Comparison of ENCODE assay signal across 1 cellular context in the genomic region with DNA sequence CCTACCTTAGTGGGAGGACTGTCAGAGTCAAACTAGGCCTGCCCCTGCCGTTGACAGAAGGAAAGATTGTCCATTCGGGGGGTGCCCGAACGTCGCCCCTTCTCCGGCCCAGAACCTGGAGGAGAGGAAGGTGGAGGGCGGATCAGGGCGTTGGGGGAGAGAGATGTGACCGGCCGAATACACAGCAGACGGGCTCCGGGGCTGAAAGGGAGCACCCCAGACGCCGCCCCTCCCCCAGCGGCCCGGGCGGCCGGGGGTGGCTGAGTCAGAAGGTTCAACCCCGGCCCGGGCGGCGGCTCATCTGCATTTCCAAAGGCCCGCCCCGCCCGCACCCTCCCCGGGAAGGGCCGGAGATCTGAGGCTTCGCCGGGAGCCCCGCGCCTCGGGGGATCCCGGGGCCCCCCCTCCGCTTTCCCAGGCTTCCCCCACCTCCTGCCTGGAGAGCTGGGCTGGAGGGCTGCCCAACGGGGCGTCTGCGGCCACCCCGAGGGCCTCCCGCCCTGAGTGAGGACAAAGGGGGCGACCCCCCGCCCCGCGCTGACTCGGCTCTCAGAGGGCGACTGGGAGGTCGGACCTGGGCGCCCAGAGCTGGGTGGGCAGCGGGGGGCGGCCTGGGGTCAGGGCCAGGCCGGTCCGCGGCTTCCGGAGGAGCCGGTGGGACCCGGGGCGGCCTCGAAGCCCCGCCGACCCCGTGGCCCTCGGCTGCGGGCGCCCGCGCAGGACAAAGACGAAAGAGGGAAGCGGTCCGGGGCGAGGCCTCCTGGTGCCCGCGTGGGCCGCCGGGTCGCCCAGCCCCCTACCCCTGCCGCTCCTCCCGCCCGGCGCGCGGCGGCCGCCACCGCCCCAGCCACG.
A peak's percentile ranks its signal among the peaks of the same experiment; 100 is the strongest.
TF ChIP-seq lines count a peak whose summit lies in the region.

No MANE protein-coding gene starts in this region.

TF ChIP-seq in HEK293, 187 proteins besides CTCF, POLR2A, EP300 and RAD21 (continued from another document and continues in another):
- TF ChIP-seq, protein P1, sequence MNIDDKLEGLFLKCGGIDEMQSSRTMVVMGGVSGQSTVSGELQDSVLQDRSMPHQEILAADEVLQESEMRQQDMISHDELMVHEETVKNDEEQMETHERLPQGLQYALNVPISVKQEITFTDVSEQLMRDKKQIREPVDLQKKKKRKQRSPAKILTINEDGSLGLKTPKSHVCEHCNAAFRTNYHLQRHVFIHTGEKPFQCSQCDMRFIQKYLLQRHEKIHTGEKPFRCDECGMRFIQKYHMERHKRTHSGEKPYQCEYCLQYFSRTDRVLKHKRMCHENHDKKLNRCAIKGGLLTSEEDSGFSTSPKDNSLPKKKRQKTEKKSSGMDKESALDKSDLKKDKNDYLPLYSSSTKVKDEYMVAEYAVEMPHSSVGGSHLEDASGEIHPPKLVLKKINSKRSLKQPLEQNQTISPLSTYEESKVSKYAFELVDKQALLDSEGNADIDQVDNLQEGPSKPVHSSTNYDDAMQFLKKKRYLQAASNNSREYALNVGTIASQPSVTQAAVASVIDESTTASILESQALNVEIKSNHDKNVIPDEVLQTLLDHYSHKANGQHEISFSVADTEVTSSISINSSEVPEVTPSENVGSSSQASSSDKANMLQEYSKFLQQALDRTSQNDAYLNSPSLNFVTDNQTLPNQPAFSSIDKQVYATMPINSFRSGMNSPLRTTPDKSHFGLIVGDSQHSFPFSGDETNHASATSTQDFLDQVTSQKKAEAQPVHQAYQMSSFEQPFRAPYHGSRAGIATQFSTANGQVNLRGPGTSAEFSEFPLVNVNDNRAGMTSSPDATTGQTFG (tag by site-specific recombination; IDR thresholded peaks at IDR 0.05; ENCODE audit: borderline replicate concordance): no peak
- TF ChIP-seq ZNF580 (tag by site-specific recombination; IDR thresholded peaks at IDR 0.05) (peak; percentile 77), ZEB2 (tag by site-specific recombination; IDR thresholded peaks at IDR 0.05) (peak; percentile 96), KLF9 (tag by site-specific recombination; IDR thresholded peaks at IDR 0.05; ENCODE audit: low read depth) (peak; percentile 62), ZNF394 (tag by site-specific recombination; IDR thresholded peaks at IDR 0.05; ENCODE audit: borderline replicate concordance) (peak; percentile 61), MZF1 (tag by site-specific recombination; IDR thresholded peaks at IDR 0.05; ENCODE audit: borderline replicate concordance) (no peak), ZBTB26 (tag by site-specific recombination; optimal IDR thresholded peaks at IDR 0.05) (peak; percentile 50), GFI1B (tag by site-specific recombination; IDR thresholded peaks at IDR 0.05) (peak; percentile 21; the same call in 1 of the 2 replicates), ZNF561 (tag by site-specific recombination; IDR thresholded peaks at IDR 0.05; ENCODE audit: borderline replicate concordance) (peak; percentile 88), TRIM28 (IDR thresholded peaks at IDR 0.05; ENCODE audit: borderline replicate concordance, low read length) (no peak), ZNF449 (tag by site-specific recombination; IDR thresholded peaks at IDR 0.05) (peak; percentile 45; the same call in 1 of the 2 replicates), HOXA7 (CRISPR knock-in tag; IDR thresholded peaks at IDR 0.05; ENCODE audit: borderline replicate concordance) (no peak), ZSCAN18 (tag by site-specific recombination; IDR thresholded peaks at IDR 0.05) (no peak), ZBTB20 (tag by site-specific recombination; IDR thresholded peaks at IDR 0.05) (peak; percentile 98), BCL11B (tag by site-specific recombination; IDR thresholded peaks at IDR 0.05; ENCODE audit: low read depth) (peak; percentile 97), ZXDB (tag by site-specific recombination; IDR thresholded peaks at IDR 0.05) (peak; percentile 90), HIC1 (tag by site-specific recombination; IDR thresholded peaks at IDR 0.05) (peak; percentile 78), PRDM2 (tag by site-specific recombination; IDR thresholded peaks at IDR 0.05; ENCODE audit: borderline replicate concordance) (no peak), TCF7L2 (IDR thresholded peaks at IDR 0.05; ENCODE audit: borderline replicate concordance, low read depth, low read length) (peak; percentile 85; the same call in 1 of the 2 replicates), ZNF423 (tag by site-specific recombination; IDR thresholded peaks at IDR 0.05) (peak; percentile 95), KLF7 (tag by site-specific recombination; IDR thresholded peaks at IDR 0.05; ENCODE audit: borderline replicate concordance) (peak; percentile 93)
- TF ChIP-seq, protein P2, sequence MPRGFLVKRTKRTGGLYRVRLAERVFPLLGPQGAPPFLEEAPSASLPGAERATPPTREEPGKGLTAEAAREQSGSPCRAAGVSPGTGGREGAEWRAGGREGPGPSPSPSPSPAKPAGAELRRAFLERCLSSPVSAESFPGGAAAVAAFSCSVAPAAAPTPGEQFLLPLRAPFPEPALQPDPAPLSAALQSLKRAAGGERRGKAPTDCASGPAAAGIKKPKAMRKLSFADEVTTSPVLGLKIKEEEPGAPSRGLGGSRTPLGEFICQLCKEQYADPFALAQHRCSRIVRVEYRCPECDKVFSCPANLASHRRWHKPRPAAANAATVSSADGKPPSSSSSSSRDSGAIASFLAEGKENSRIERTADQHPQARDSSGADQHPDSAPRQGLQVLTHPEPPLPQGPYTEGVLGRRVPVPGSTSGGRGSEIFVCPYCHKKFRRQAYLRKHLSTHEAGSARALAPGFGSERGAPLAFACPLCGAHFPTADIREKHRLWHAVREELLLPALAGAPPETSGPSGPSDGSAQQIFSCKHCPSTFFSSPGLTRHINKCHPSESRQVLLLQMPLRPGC (tag by site-specific recombination; IDR thresholded peaks at IDR 0.05): no peak
- TF ChIP-seq, protein P3, sequence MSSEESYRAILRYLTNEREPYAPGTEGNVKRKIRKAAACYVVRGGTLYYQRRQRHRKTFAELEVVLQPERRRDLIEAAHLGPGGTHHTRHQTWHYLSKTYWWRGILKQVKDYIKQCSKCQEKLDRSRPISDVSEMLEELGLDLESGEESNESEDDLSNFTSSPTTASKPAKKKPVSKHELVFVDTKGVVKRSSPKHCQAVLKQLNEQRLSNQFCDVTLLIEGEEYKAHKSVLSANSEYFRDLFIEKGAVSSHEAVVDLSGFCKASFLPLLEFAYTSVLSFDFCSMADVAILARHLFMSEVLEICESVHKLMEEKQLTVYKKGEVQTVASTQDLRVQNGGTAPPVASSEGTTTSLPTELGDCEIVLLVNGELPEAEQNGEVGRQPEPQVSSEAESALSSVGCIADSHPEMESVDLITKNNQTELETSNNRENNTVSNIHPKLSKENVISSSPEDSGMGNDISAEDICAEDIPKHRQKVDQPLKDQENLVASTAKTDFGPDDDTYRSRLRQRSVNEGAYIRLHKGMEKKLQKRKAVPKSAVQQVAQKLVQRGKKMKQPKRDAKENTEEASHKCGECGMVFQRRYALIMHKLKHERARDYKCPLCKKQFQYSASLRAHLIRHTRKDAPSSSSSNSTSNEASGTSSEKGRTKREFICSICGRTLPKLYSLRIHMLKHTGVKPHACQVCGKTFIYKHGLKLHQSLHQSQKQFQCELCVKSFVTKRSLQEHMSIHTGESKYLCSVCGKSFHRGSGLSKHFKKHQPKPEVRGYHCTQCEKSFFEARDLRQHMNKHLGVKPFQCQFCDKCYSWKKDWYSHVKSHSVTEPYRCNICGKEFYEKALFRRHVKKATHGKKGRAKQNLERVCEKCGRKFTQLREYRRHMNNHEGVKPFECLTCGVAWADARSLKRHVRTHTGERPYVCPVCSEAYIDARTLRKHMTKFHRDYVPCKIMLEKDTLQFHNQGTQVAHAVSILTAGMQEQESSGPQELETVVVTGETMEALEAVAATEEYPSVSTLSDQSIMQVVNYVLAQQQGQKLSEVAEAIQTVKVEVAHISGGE (tag by site-specific recombination; conservative IDR thresholded peaks at IDR 0.05; ENCODE audit: low read depth): no peak
- TF ChIP-seq, protein P4, sequence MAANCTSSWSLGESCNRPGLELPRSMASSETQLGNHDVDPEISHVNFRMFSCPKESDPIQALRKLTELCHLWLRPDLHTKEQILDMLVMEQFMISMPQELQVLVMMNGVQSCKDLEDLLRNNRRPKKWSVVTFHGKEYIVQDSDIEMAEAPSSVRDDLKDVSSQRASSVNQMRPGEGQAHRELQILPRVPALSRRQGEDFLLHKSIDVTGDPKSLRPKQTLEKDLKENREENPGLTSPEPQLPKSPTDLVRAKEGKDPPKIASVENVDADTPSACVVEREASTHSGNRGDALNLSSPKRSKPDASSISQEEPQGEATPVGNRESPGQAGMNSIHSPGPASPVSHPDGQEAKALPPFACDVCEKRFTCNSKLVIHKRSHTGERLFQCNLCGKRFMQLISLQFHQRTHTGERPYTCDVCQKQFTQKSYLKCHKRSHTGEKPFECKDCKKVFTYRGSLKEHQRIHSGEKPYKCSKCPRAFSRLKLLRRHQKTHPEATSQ (tag by site-specific recombination; IDR thresholded peaks at IDR 0.05): no peak
